In genomic region chr2:70728128-70728527, GRCh38 we compare ENCODE assay signal across 14 cellular contexts. TPM values are rescaled to one million over a fixed set of nuclear protein-coding genes. Genes with fewer than 3 reads are reported as not detected.
A peak's percentile ranks its signal among the peaks of the same experiment; 100 is the strongest.
DNase-seq lines count a peak whose midpoint lies in the region; TF ChIP-seq lines count a peak whose summit lies in the region.
"Had no signal": no experiment of that assay in that cellular context is flagged by ENCODE, and none has a peak within 500 bp of the region (broad histone marks: within the 10 kb centered on the region; RNA-seq: fewer than 3 reads in every experiment).

No MANE protein-coding gene starts in this region.

- H3K4me3 Mint-ChIP-seq in progenitor cell of endocrine pancreas (ENCODE audit: low read depth), result no peak overlapping the region
- H3K4me3 Mint-ChIP-seq: CD4-positive, CD25-positive, alpha-beta regulatory T cell had no signal

- DNase-seq in Daoy (ENCODE audit: low read depth), result peak; percentile 50
- DNase-seq in HT1080 (ENCODE audit: low read depth), result peak; percentile 28
- peak; percentile 22 for DNase-seq in astrocyte of the hippocampus (ENCODE audit: low read depth, low spot score)
- DNase-seq in iPS-NIHi11 (ENCODE audit: low spot score), result peak; percentile 69
- no peak for DNase-seq in stimulated activated CD4-positive, alpha-beta T cell treated with anti-CD3 and anti-CD28 coated beads, Interleukin-4, amount 100 ng/mL, for 4 hours
- DNase-seq in dedifferentiated amniotic fluid mesenchymal stem cell (ENCODE audit: extremely low spot score), result no peak
- DNase-seq in progenitor cell of endocrine pancreas (ENCODE audit: low spot score, unreplicated experiment), result no peak
- no peak for DNase-seq in NCI-H774 (lab: John Stamatoyannopoulos, UW)
- DNase-seq: CD4-positive, CD25-positive, alpha-beta regulatory T cell; DMS53; NCI-H1694; NCI-H2107; PC-9; SK-N-SH had no signal

- H3K27ac Mint-ChIP-seq in progenitor cell of endocrine pancreas, result no peak overlapping the region
- H3K27ac Mint-ChIP-seq: CD4-positive, CD25-positive, alpha-beta regulatory T cell had no signal

- H3K4me1 Mint-ChIP-seq in progenitor cell of endocrine pancreas (ENCODE audit: low read depth), result no peaks in the 10 kb centered on the region

- no peaks in the 10 kb centered on the region for H3K9me3 Mint-ChIP-seq in progenitor cell of endocrine pancreas (ENCODE audit: low read depth)
- H3K9me3 Mint-ChIP-seq: CD4-positive, CD25-positive, alpha-beta regulatory T cell had no signal

- no peak for TF ChIP-seq CTCF in progenitor cell of endocrine pancreas (IDR thresholded peaks at IDR 0.05; ENCODE audit: unreplicated experiment)

- peaks cover 28% of the 10 kb centered on the region for H3K27me3 Mint-ChIP-seq in progenitor cell of endocrine pancreas

- no peaks in the 10 kb centered on the region for H3K36me3 Mint-ChIP-seq in progenitor cell of endocrine pancreas (ENCODE audit: insufficient read depth)
- H3K36me3 Mint-ChIP-seq: CD4-positive, CD25-positive, alpha-beta regulatory T cell had no signal

RNA-seq across cellular contexts. Expression of gene ADD2, which starts 39.9 kb away (rescaled TPM):
- total RNA-seq in Daoy (2014; rRNA removed; shearing (Covaris generic)), result 15.6 and 23.3 TPM in 2 replicates
- 39.3 and 79.9 TPM in 2 replicates for total RNA-seq in HT1080 (2014; rRNA removed; shearing (Covaris generic))
- 35.3 and 35.4 TPM in 2 replicates for polyA plus RNA-seq in HT1080 (2015; cell fraction: cytosol; rRNA removed)
- polyA plus RNA-seq in HT1080 (2015; cell fraction: nucleus; rRNA removed), result 33.9 and 34.4 TPM in 2 replicates
- 1.1 and 1.3 TPM in 2 replicates for total RNA-seq in progenitor cell of endocrine pancreas

Comparison
In these comparisons a context has a peak if more than half of its experiments do, and no peak if none do; other contexts are left out.
1. DNase-seq: peak in Daoy (single experiment), HT1080 (single experiment), astrocyte of the hippocampus (single experiment) and iPS-NIHi11 (single experiment); none in stimulated activated CD4-positive, alpha-beta T cell treated with anti-CD3 and anti-CD28 coated beads, Interleukin-4, amount 100 ng/mL, for 4 hours (0 of 2), dedifferentiated amniotic fluid mesenchymal stem cell (single experiment), progenitor cell of endocrine pancreas (single experiment) and NCI-H774 (single experiment).